Comparison of ENCODE assay signal across 34 cellular contexts in the genomic region with DNA sequence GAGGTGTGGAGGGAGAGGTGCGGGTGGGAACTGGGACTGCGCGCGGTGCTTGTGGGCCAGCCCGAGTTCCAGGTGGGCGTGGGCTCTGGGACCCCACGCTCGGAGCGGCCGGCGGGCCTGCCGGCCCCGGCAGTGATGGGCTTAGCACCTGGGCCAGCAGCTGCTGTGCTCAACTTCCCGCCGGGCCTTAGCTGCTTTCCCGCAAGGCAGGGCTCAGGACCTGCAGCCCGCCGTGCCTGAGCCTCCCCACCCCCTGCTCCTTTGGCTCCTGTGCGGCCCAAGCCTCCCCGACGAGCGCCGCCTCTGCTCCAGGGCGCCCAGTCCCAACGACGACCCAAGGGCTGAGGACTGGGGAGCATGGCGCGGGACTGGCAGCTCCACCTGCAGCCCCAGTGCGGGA.
DNase-seq lines count a peak whose midpoint lies in the region; ATAC-seq and TF ChIP-seq lines count a peak whose summit lies in the region.
"Had no signal": no experiment of that assay in that cellular context is flagged by ENCODE, and none has a peak within 500 bp of the region (broad histone marks: within the 10 kb centered on the region; RNA-seq: fewer than 3 reads in every experiment).

No MANE protein-coding gene starts in this region.

- H3K23ac ChIP-seq in neuronal stem cell (ENCODE audit: low read depth, low read length, poor library complexity), result no peak overlapping the region

- H3K4me3 Mint-ChIP-seq in Caco-2 (ENCODE audit: unreplicated experiment) (no peak overlapping the region), GM23338 (no peak overlapping the region)
- H3K4me3 Mint-ChIP-seq: B cell; CD14-positive monocyte; CD4-positive, alpha-beta memory T cell; CD4-positive, alpha-beta T cell; CD4-positive, CD25-positive, alpha-beta regulatory T cell; CD8-positive, alpha-beta memory T cell; CD8-positive, alpha-beta T cell had no signal

- H3K79me2 ChIP-seq in GM23338 (replicated peaks; ENCODE audit: insufficient read depth), result no peaks in the 10 kb centered on the region

- peak overlapping the region; percentile 44 for H3K18ac ChIP-seq in neuronal stem cell (ENCODE audit: low read length)

- H2BK15ac ChIP-seq in neuronal stem cell (ENCODE audit: low read length), result no peak overlapping the region

- no peak for TF ChIP-seq EP300 in esophagus muscularis mucosa (IDR thresholded peaks at IDR 0.05)

- H3K27me3 Mint-ChIP-seq in Caco-2 (ENCODE audit: insufficient read depth, unreplicated experiment), result no peaks in the 10 kb centered on the region
- H3K27me3 Mint-ChIP-seq in GM23338 (ENCODE audit: insufficient read depth, low read depth, poor library complexity), result peaks cover 7% of the 10 kb centered on the region
- H3K27me3 Mint-ChIP-seq: B cell; CD4-positive, alpha-beta memory T cell; CD4-positive, alpha-beta T cell; CD4-positive, CD25-positive, alpha-beta regulatory T cell; CD8-positive, alpha-beta memory T cell had no signal

- WGBS in neuronal stem cell (ENCODE audit: extremely low coverage in 2 of 2, insufficient read length in 2 of 2, insufficient replicate concordance in 1 of 2), 2 donors, result no CpG with 5 or more reads among the region's 29 CpGs
- 80 to 84% methylated on average over 1 to 29 of the region's 29 CpGs for WGBS in testis, 2 donors
- 95% methylated on average over 10 of the region's 29 CpGs for WGBS in esophagus muscularis mucosa

- H3K4me2 ChIP-seq in GM23338 (no peak overlapping the region), neuronal stem cell (ENCODE audit: insufficient read depth, low read length, poor library complexity, severe bottlenecking) (no peak overlapping the region)
- H3K4me2 ChIP-seq: A549; BLaER1; BLaER1 treated with 17β-estradiol and CSF1 and Interleukin-3, amounts not matched to agents 10 nM and 100 nM had no signal

- no TSS peak for BruUV-seq in Caco-2 (replicated peaks; lab: Mats Ljungman, UMichigan)

- no peak overlapping the region for H2BK120ac ChIP-seq in neuronal stem cell (ENCODE audit: low read depth, low read length)

- H3K79me1 ChIP-seq in neuronal stem cell (ENCODE audit: low read depth, low read length), result no peaks in the 10 kb centered on the region

- ATAC-seq in GM23338 (no peak), GM21390 (IDR thresholded peaks at IDR 0.05; ENCODE audit: unreplicated experiment) (no peak)
- ATAC-seq: A549; CD8-positive, alpha-beta T cell had no signal

- no peak overlapping the region for H4K91ac ChIP-seq in neuronal stem cell (ENCODE audit: low read depth, low read length, poor library complexity)

- H3K9me3 ChIP-seq in Caco-2 (no peaks in the 10 kb centered on the region), neuronal stem cell (replicated peaks in 1 of 2; ENCODE audit: control insufficient read depth in 2 of 2, insufficient read depth in 1 of 2, low read depth in 1 of 2, low read length in 2 of 2) (no peaks in the 10 kb centered on the region), testis (no peaks in the 10 kb centered on the region), esophagus muscularis mucosa (no peaks in the 10 kb centered on the region)
- H3K9me3 ChIP-seq: A549, BE2C, BLaER1 had no signal

- no peaks in the 10 kb centered on the region for H4K20me1 ChIP-seq in GM23338 (replicated peaks; ENCODE audit: insufficient read depth)
- H4K20me1 ChIP-seq: BLaER1; BLaER1 treated with 17β-estradiol and CSF1 and Interleukin-3, amounts not matched to agents 10 nM and 100 nM had no signal

- no peak overlapping the region for H3K14ac ChIP-seq in neuronal stem cell (ENCODE audit: low read length)

- H2BK5ac ChIP-seq in neuronal stem cell (ENCODE audit: low read length), result no peak overlapping the region

- H3K9ac ChIP-seq in neuronal stem cell (ENCODE audit: low read depth, low read length, poor library complexity), result peak overlapping the region; percentile 3
- H3K9ac ChIP-seq: BLaER1; BLaER1 treated with 17β-estradiol and CSF1 and Interleukin-3, amounts not matched to agents 10 nM and 100 nM had no signal

- H3K36me3 ChIP-seq in Caco-2 (ENCODE audit: control insufficient read depth, insufficient read depth, low read length) (no peaks in the 10 kb centered on the region), GM23338 (ENCODE audit: insufficient read depth) (no peaks in the 10 kb centered on the region), neuronal stem cell (replicated peaks in 1 of 2; ENCODE audit: control insufficient read depth in 2 of 2, insufficient read depth in 2 of 2, low read length in 2 of 2) (no peaks in the 10 kb centered on the region), testis (ENCODE audit: low read depth, missing control alignments) (no peaks in the 10 kb centered on the region), esophagus muscularis mucosa (no peaks in the 10 kb centered on the region)
- H3K36me3 ChIP-seq: BE2C; BLaER1; BLaER1 treated with 17β-estradiol and CSF1 and Interleukin-3, amounts not matched to agents 10 nM and 100 nM had no signal

- CTCF ChIA-PET in Caco-2 (lab: Charles Lee), result interaction anchor here (0.7 to 1.0 kb wide), 2 partner anchors 177 to 781 kb away, joined by 3 to 4 read pairs; no protein-coding TSS in a partner anchor

- H4K8ac ChIP-seq in neuronal stem cell (ENCODE audit: low read depth, low read length), result no peak overlapping the region

- TF ChIP-seq POLR2A in testis (IDR thresholded peaks at IDR 0.05), result no peak
- TF ChIP-seq POLR2A in esophagus muscularis mucosa (IDR thresholded peaks at IDR 0.05; ENCODE audit: low read depth), result no peak

- no peak overlapping the region for H3K27ac ChIP-seq in GM23338 (ENCODE audit: low read depth)
- H3K27ac ChIP-seq in neuronal stem cell (replicated peaks; ENCODE audit: low read length), result no peak overlapping the region
- no peak overlapping the region for H3K27ac ChIP-seq in testis
- no peak overlapping the region for H3K27ac ChIP-seq in esophagus muscularis mucosa (replicated peaks in 1 of 4)
- H3K27ac ChIP-seq: 22Rv1; A549; BLaER1; BLaER1 treated with 17β-estradiol and CSF1 and Interleukin-3, amounts not matched to agents 10 nM and 100 nM; C4-2B had no signal

- no peak overlapping the region for H3K4ac ChIP-seq in neuronal stem cell (ENCODE audit: low read length)

- H2BK12ac ChIP-seq in neuronal stem cell (ENCODE audit: low read length), result no peak overlapping the region

- peaks cover 9% of the 10 kb centered on the region; the same call in 1 of the 2 replicates for H3K9me2 ChIP-seq in GM23338 (ENCODE audit: insufficient read depth)

- H2AK5ac ChIP-seq in neuronal stem cell (ENCODE audit: low read depth, low read length), result no peak overlapping the region

- TF ChIP-seq CTCF in Caco-2 (IDR thresholded peaks at IDR 0.05; ENCODE audit: insufficient read depth in 1 of 2, low read depth in 1 of 2, low read length in 1 of 2, severe bottlenecking in 1 of 2, unreplicated experiment in 1 of 2) (no peak), GM23338 (conservative IDR thresholded peaks at IDR 0.05; ENCODE audit: low read depth in 2 of 2) (no peak), testis (IDR thresholded peaks at IDR 0.05) (no peak), esophagus muscularis mucosa (IDR thresholded peaks at IDR 0.05) (no peak)

- H3K4me1 Mint-ChIP-seq in Caco-2 (ENCODE audit: low read depth, unreplicated experiment) (peaks cover 48% of the 10 kb centered on the region), GM23338 (peaks cover 13% of the 10 kb centered on the region)
- H3K4me1 Mint-ChIP-seq: B cell; CD14-positive monocyte; CD4-positive, alpha-beta memory T cell; CD4-positive, CD25-positive, alpha-beta regulatory T cell; CD8-positive, alpha-beta memory T cell had no signal

- intact Hi-C loops in Caco-2 (cut with micrococcal nuclease; ENCODE audit: unreplicated experiment), result loop anchor here (5.0 kb wide), 3 partner anchors 232 to 423 kb away; a partner anchor contains a TSS
- intact Hi-C loops in testis (cut with DNase I; ENCODE audit: low total_unique reads), result no loop called here
- intact Hi-C loops in esophagus muscularis mucosa (cut with DNase I), result no loop called here

- H3K9me3 Mint-ChIP-seq in Caco-2 (ENCODE audit: unreplicated experiment), result peaks cover 12% of the 10 kb centered on the region
- no peaks in the 10 kb centered on the region; the same call in 1 of the 3 replicates for H3K9me3 Mint-ChIP-seq in GM23338
- H3K9me3 Mint-ChIP-seq: CD4-positive, alpha-beta T cell had no signal

- H3K4me3 ChIP-seq in Caco-2 (ENCODE audit: low read depth, low read length) (no peak overlapping the region), GM23338 (no peak overlapping the region), neuronal stem cell (ENCODE audit: low read length in 2 of 2) (no peak overlapping the region), testis (peak overlapping the region; percentile 24 to 29), esophagus muscularis mucosa (no peak overlapping the region)
- H3K4me3 ChIP-seq: A549; BLaER1; BLaER1 treated with 17β-estradiol and CSF1 and Interleukin-3, amounts not matched to agents 10 nM and 100 nM had no signal

- H3K27me3 ChIP-seq in Caco-2 (replicated peaks; ENCODE audit: control insufficient read depth, insufficient read depth, low read length) (no peaks in the 10 kb centered on the region), GM23338 (ENCODE audit: insufficient read depth) (no peaks in the 10 kb centered on the region), neuronal stem cell (ENCODE audit: control insufficient read depth in 3 of 3, insufficient read depth in 3 of 3, low read depth in 1 of 3, low read length in 3 of 3) (no peaks in the 10 kb centered on the region), testis (no peaks in the 10 kb centered on the region), esophagus muscularis mucosa (no peaks in the 10 kb centered on the region)
- H3K27me3 ChIP-seq: BE2C; BLaER1; BLaER1 treated with 17β-estradiol and CSF1 and Interleukin-3, amounts not matched to agents 10 nM and 100 nM had no signal

- H3F3A ChIP-seq in GM23338 (replicated peaks; ENCODE audit: low read depth), result no peaks in the 10 kb centered on the region

- POLR2A ChIA-PET in Caco-2 (lab: Charles Lee), result interaction anchor here (0.7 kb wide), 1 partner anchor 467 kb away, joined by 6 read pairs; no protein-coding TSS in a partner anchor

- H3K36me3 Mint-ChIP-seq in Caco-2 (ENCODE audit: insufficient read depth, unreplicated experiment) (peaks cover 33% of the 10 kb centered on the region), GM23338 (ENCODE audit: low read depth) (no peaks in the 10 kb centered on the region)
- H3K36me3 Mint-ChIP-seq: CD14-positive monocyte; CD4-positive, alpha-beta memory T cell; CD4-positive, CD25-positive, alpha-beta regulatory T cell; CD8-positive, alpha-beta T cell had no signal

- DNase-seq in Caco-2 (no peak), GM23338 (ENCODE audit: low spot score) (peak; percentile 1), neuronal stem cell (ENCODE audit: low spot score) (no peak), testis (no peak), NCI-H2081 treated with DMSO at 0.1 percent for 48 hours (lab: John Stamatoyannopoulos, UW) (no peak), esophagus muscularis mucosa (ENCODE audit: extremely low spot score) (no peak), NOMO-1 treated with DMSO at 0.1 percent for 48 hours (lab: John Stamatoyannopoulos, UW; ENCODE audit: unreplicated experiment) (no peak)
- DNase-seq: 8988T; ACHN; AML-193; BE2C; C1 segment of cervical spinal cord; Calu3; CD4-positive, alpha-beta memory T cell; CD4-positive, alpha-beta T cell; CD4-positive, CD25-positive, alpha-beta regulatory T cell; CD8-positive, alpha-beta memory T cell; CD8-positive, alpha-beta T cell; COR-L47; DMS 273 treated with DMSO at 0.1 percent for 48 hours; DMS153; DMS53; DMS79; DMS79 treated with DMSO at 0.1 percent for 48 hours; DND-41; EL had no signal

- H3K27ac Mint-ChIP-seq in Caco-2 (ENCODE audit: unreplicated experiment) (peak overlapping the region; percentile 87), GM23338 (no peak overlapping the region)
- H3K27ac Mint-ChIP-seq: B cell; CD14-positive monocyte; CD4-positive, alpha-beta memory T cell; CD4-positive, alpha-beta T cell; CD4-positive, CD25-positive, alpha-beta regulatory T cell; CD8-positive, alpha-beta memory T cell; CD8-positive, alpha-beta T cell had no signal

- H3K4me1 ChIP-seq in Caco-2, result peaks cover 43% of the 10 kb centered on the region
- no peaks in the 10 kb centered on the region for H3K4me1 ChIP-seq in GM23338 (ENCODE audit: insufficient read depth)
- H3K4me1 ChIP-seq in neuronal stem cell (ENCODE audit: control insufficient read depth in 2 of 2, insufficient read depth in 1 of 2, low read depth in 1 of 2, low read length in 2 of 2), result peaks cover 0 to 2% of the 10 kb centered on the region in 2 donors
- H3K4me1 ChIP-seq in testis, result no peaks in the 10 kb centered on the region
- no peaks in the 10 kb centered on the region for H3K4me1 ChIP-seq in esophagus muscularis mucosa
- H3K4me1 ChIP-seq: A549, BE2C had no signal

- H2AFZ ChIP-seq in GM23338, result no peak overlapping the region
- H2AFZ ChIP-seq in neuronal stem cell (ENCODE audit: low read length), result no peak overlapping the region

Comparison
In these comparisons a context has a peak if more than half of its experiments do, and no peak if none do; other contexts are left out.
1. H3K4me3 ChIP-seq: peak in testis (2 of 2); none in Caco-2 (single experiment), GM23338 (single experiment), neuronal stem cell (0 of 2) and esophagus muscularis mucosa (0 of 4).